ENCODE assay signal across 8 cellular contexts in the genomic region with DNA sequence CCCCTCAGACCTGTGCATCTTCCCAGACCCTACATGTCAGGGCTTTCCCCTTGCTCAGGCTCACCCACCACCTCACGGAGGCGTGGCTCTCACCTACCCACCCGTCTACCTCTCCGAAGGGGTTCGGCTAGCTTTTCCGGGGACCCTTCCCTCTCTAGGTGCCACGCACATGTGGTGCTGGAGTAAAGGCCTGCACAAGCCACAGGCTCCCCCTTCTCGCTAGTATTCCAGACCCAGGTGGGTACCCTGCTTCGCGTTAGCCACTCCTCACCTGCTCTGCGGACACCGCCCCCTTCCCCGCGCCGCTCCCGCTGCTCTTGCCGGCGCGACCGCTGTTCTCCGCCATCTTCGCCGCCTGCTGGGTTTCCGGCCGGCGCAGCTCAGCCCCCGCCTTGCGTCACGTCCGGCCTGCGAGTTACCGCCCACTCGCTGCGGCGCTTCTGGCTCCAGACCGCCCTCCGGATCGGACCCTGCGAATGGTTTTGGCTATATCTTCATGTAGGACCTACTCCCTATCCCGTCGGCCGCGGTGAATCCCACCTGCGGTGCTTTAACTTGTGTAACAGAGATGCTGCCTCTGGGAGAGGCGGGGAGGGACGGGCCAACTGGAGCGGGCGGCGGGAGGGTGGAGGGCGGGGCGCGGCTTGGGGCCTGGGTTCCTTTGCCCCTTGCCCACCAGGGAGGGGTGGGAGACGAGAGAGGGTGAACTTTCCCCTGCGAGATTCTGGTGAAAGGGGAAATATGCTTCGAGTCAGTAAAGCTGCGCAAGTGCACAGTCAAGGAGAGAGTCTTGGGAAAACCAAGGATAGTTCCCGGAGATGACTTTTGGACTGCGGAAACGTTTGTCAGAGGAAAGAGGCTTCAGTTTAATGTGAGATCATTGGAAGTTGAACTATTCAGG. TPM values are rescaled to one million over a fixed set of nuclear protein-coding genes. Genes with fewer than 3 reads are reported as not detected.
DNase-seq lines count a peak whose midpoint lies in the region; ATAC-seq and TF ChIP-seq lines count a peak whose summit lies in the region.

A gene with protein sequence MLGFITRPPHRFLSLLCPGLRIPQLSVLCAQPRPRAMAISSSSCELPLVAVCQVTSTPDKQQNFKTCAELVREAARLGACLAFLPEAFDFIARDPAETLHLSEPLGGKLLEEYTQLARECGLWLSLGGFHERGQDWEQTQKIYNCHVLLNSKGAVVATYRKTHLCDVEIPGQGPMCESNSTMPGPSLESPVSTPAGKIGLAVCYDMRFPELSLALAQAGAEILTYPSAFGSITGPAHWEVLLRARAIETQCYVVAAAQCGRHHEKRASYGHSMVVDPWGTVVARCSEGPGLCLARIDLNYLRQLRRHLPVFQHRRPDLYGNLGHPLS (plus strand): TSS at position 425 of the 901 bp plus-strand sequence. CDS start 72 bp downstream, at position 497.
A gene with protein sequence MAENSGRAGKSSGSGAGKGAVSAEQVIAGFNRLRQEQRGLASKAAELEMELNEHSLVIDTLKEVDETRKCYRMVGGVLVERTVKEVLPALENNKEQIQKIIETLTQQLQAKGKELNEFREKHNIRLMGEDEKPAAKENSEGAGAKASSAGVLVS (minus strand): TSS at position 357 of the 901 bp plus-strand sequence. CDS start 11 bp downstream, at position 346.

- H3K9me3 ChIP-seq in DOHH2 (ENCODE audit: control insufficient read depth, insufficient read depth, low read length): no peaks in the 10 kb centered on the region
- H3K9me3 ChIP-seq in Karpas-422 (ENCODE audit: low read length): no peaks in the 10 kb centered on the region
- no peaks in the 10 kb centered on the region for H3K9me3 ChIP-seq in RWPE2 (ENCODE audit: severe bottlenecking)

- peak within 1 kb of the TSS; percentile 91 to 97 (median 95) for H3K4me3 Mint-ChIP-seq in naive thymus-derived CD8-positive, alpha-beta T cell
- H3K4me3 Mint-ChIP-seq in stimulated activated naive B cell treated with anti-CD40 and anti-IgM and Interleukin-4, amounts not matched to agents 10 μg/mL and 1 μg/mL and 100 μg/mL, for 72 hours: peak within 1 kb of the TSS; percentile 95 to 98

- H3K36me3 Mint-ChIP-seq in naive thymus-derived CD8-positive, alpha-beta T cell: peaks cover 0 to 39% (median 2%) of the 10 kb centered on the region in 3 donors
- peaks cover 21 to 49% of the 10 kb centered on the region in 2 donors for H3K36me3 Mint-ChIP-seq in stimulated activated naive B cell treated with anti-CD40 and anti-IgM and Interleukin-4, amounts not matched to agents 10 μg/mL and 1 μg/mL and 100 μg/mL, for 72 hours

- peak within 1 kb of the TSS; percentile 77 to 98 (median 95) for H3K27ac Mint-ChIP-seq in naive thymus-derived CD8-positive, alpha-beta T cell
- H3K27ac Mint-ChIP-seq in stimulated activated naive B cell treated with anti-CD40 and anti-IgM and Interleukin-4, amounts not matched to agents 10 μg/mL and 1 μg/mL and 100 μg/mL, for 72 hours: peak within 1 kb of the TSS; percentile 95

- POLR2A ChIA-PET in naive thymus-derived CD8-positive, alpha-beta T cell (lab: Charles Lee): interaction anchor here (0.7 to 2.4 kb wide), 17 partner anchors 10 to 188 kb away, joined by 3 to 18 read pairs (median 5); a partner anchor contains a TSS

- TF ChIP-seq CTCF in DOHH2 (IDR thresholded peaks at IDR 0.05; ENCODE audit: low read depth, low read length, poor library complexity, severe bottlenecking) (no peak), RWPE2 (IDR thresholded peaks at IDR 0.05; ENCODE audit: poor library complexity, severe bottlenecking) (no peak)

- peak within 1 kb of the TSS; percentile 97 for H3K9ac ChIP-seq in Karpas-422 (ENCODE audit: low read length)

- H3K4me3 ChIP-seq in DOHH2 (ENCODE audit: low read length) (peak within 1 kb of the TSS; percentile 97), Karpas-422 (ENCODE audit: low read length) (peak within 1 kb of the TSS; percentile 98), RWPE2 (ENCODE audit: severe bottlenecking) (peak within 1 kb of the TSS; percentile 80)

- ATAC-seq in GM21825 (IDR thresholded peaks at IDR 0.05; ENCODE audit: unreplicated experiment) (peak; percentile 75), RWPE2 (ENCODE audit: low read depth) (peak; percentile 65)
- ATAC-seq in naive thymus-derived CD8-positive, alpha-beta T cell: peak; percentile 82 to 86
- peak; percentile 85 to 88 for ATAC-seq in stimulated activated naive B cell treated with anti-CD40 and anti-IgM and Interleukin-4, amounts not matched to agents 10 μg/mL and 1 μg/mL and 100 μg/mL, for 72 hours (replicated peaks)

- 0 out of 2 replicates have a peak, but pooled peaks cover 2% of the 10 kb centered on the region for H3F3A ChIP-seq in DOHH2 (ENCODE audit: control insufficient read depth, insufficient read depth)

- H3K4me1 ChIP-seq in DOHH2 (ENCODE audit: control insufficient read depth, low read length) (peaks cover 62% of the 10 kb centered on the region), Karpas-422 (ENCODE audit: low read length) (peaks cover 64% of the 10 kb centered on the region), RWPE2 (ENCODE audit: insufficient read depth, poor library complexity, severe bottlenecking) (peaks cover 26% of the 10 kb centered on the region)

- H3K4me2 ChIP-seq in DOHH2 (ENCODE audit: low read length) (peak within 1 kb of the TSS; percentile 95), Karpas-422 (ENCODE audit: low read depth, low read length, poor library complexity, severe bottlenecking) (peak within 1 kb of the TSS; percentile 81)

- peak within 1 kb of the TSS; percentile 45 for H3K27ac ChIP-seq in DOHH2 (ENCODE audit: low read depth, low read length)
- H3K27ac ChIP-seq in Karpas-422 (ENCODE audit: low read length): peak within 1 kb of the TSS; percentile 67
- H3K27ac ChIP-seq in RWPE2 (ENCODE audit: poor library complexity, severe bottlenecking): peak within 1 kb of the TSS; percentile 75

- H3K79me2 ChIP-seq in DOHH2 (ENCODE audit: control insufficient read depth, low read length) (peaks cover 66% of the 10 kb centered on the region), Karpas-422 (ENCODE audit: low read length) (peaks cover 73% of the 10 kb centered on the region)

- no peaks in the 10 kb centered on the region for H3K9me3 Mint-ChIP-seq in naive thymus-derived CD8-positive, alpha-beta T cell
- H3K9me3 Mint-ChIP-seq in stimulated activated naive B cell treated with anti-CD40 and anti-IgM and Interleukin-4, amounts not matched to agents 10 μg/mL and 1 μg/mL and 100 μg/mL, for 72 hours: no peaks in the 10 kb centered on the region

- H3K9me2 ChIP-seq in DOHH2 (replicated peaks; ENCODE audit: control insufficient read depth, low read length) (no peaks in the 10 kb centered on the region), Karpas-422 (replicated peaks; ENCODE audit: insufficient read depth, low read length) (no peaks in the 10 kb centered on the region)

- H2AFZ ChIP-seq in Karpas-422 (ENCODE audit: low read length): peak within 1 kb of the TSS; percentile 70

- H3K27me3 ChIP-seq in DOHH2 (ENCODE audit: control insufficient read depth, low read length) (no peaks in the 10 kb centered on the region), Karpas-422 (ENCODE audit: low read length) (no peaks in the 10 kb centered on the region), RWPE2 (ENCODE audit: insufficient read depth, poor library complexity, severe bottlenecking) (no peaks in the 10 kb centered on the region)

- H3K4me1 Mint-ChIP-seq in naive thymus-derived CD8-positive, alpha-beta T cell: peaks cover 36 to 90% (median 68%) of the 10 kb centered on the region in 4 donors
- H3K4me1 Mint-ChIP-seq in stimulated activated naive B cell treated with anti-CD40 and anti-IgM and Interleukin-4, amounts not matched to agents 10 μg/mL and 1 μg/mL and 100 μg/mL, for 72 hours: peaks cover 45 to 83% of the 10 kb centered on the region in 2 donors

- peaks cover 10% of the 10 kb centered on the region; the same call in 1 of the 2 replicates for H4K20me1 ChIP-seq in DOHH2 (ENCODE audit: control insufficient read depth, insufficient read depth, low read depth, low read length)
- H4K20me1 ChIP-seq in Karpas-422 (ENCODE audit: insufficient read depth, low read depth, low read length): peaks cover 8% of the 10 kb centered on the region; the same call in 1 of the 2 replicates

- H3K27me3 Mint-ChIP-seq in naive thymus-derived CD8-positive, alpha-beta T cell: no peaks in the 10 kb centered on the region
- no peaks in the 10 kb centered on the region for H3K27me3 Mint-ChIP-seq in stimulated activated naive B cell treated with anti-CD40 and anti-IgM and Interleukin-4, amounts not matched to agents 10 μg/mL and 1 μg/mL and 100 μg/mL, for 72 hours

- peaks cover 76% of the 10 kb centered on the region for H3K36me3 ChIP-seq in DOHH2 (ENCODE audit: control insufficient read depth, low read length)
- H3K36me3 ChIP-seq in Karpas-422 (ENCODE audit: insufficient read depth, low read length): peaks cover 31% of the 10 kb centered on the region; the same call in 1 of the 2 replicates
- H3K36me3 ChIP-seq in RWPE2 (ENCODE audit: low read depth): peaks cover 69% of the 10 kb centered on the region

- DNase-seq in Karpas-422 (peak; percentile 95), RWPE2 (ENCODE audit: low spot score) (peak; percentile 79), fibroblast of peridontal ligament (ENCODE audit: extremely low read depth) (peak; percentile 74)
- peak; percentile 79 for DNase-seq in activated T-helper 9 cell treated with anti-CD3 and anti-CD28 coated beads, Interleukin-2, amount 50 U/mL, for 16 hours (ENCODE audit: low read depth)
- DNase-seq in naive thymus-derived CD8-positive, alpha-beta T cell: peak; percentile 76 to 88 (median 83)
- DNase-seq in stimulated activated naive B cell treated with anti-CD40 and anti-IgM and Interleukin-4, amounts not matched to agents 10 μg/mL and 1 μg/mL and 100 μg/mL, for 72 hours: peak; percentile 80

RNA-seq across cellular contexts. Expression of the first gene that starts in this region (rescaled TPM):
- total RNA-seq in Karpas-422 (2014; rRNA removed; shearing (Covaris generic); ENCODE audit: low replicate concordance): 41.5 and 44.0 TPM in 2 replicates
- total RNA-seq in naive thymus-derived CD8-positive, alpha-beta T cell: 10 to 100 TPM; 43.5 to 46.4 TPM
- 10 to 100 TPM; 16.8 to 25.0 (median 18.3) TPM for polyA plus RNA-seq in naive thymus-derived CD8-positive, alpha-beta T cell

RNA-seq across cellular contexts. Expression of the second gene that starts in this region (rescaled TPM):
- total RNA-seq in Karpas-422 (2014; rRNA removed; shearing (Covaris generic); ENCODE audit: low replicate concordance): 34.1 and 71.0 TPM in 2 replicates
- total RNA-seq in naive thymus-derived CD8-positive, alpha-beta T cell: 10 to 100 TPM; 37.9 to 41.4 TPM
- 10 to 100 TPM; 74.6 to 91.3 (median 86.0) TPM for polyA plus RNA-seq in naive thymus-derived CD8-positive, alpha-beta T cell

Comparison
In these comparisons a context has a peak if more than half of its experiments do, and no peak if none do; other contexts are left out.
1. Peak in every context shown above with its lines: DNase-seq, ATAC-seq, H3K4me3 ChIP-seq and H3K27ac ChIP-seq.